ENCODE assay signal across 8 cellular contexts in genomic region chr6:158662607-158663464, GRCh38. TPM values are rescaled to one million over a fixed set of nuclear protein-coding genes. Genes with fewer than 3 reads are reported as not detected.
DNase-seq lines count a peak whose midpoint lies in the region; ATAC-seq, FAIRE-seq and TF ChIP-seq lines count a peak whose summit lies in the region.

No MANE protein-coding gene starts in this region.

- WGBS in heart right ventricle, 2 donors, result 64 to 68% methylated on average over 24 of the region's 24 CpGs

- H3K27me3 ChIP-seq in SJCRH30 (no peaks in the 10 kb centered on the region), heart right ventricle (no peaks in the 10 kb centered on the region)

- H3K27ac ChIP-seq in SJCRH30, result peak overlapping the region; percentile 91
- peak overlapping the region in 5 of 10 donors; percentile 6 to 45 (median 28) for H3K27ac ChIP-seq in heart right ventricle
- H3K27ac ChIP-seq in skin epidermis, result peak overlapping the region in 15 of 21 experiments; percentile 12 to 72 (median 40)

- H3K36me3 ChIP-seq in SJCRH30 (no peaks in the 10 kb centered on the region), heart right ventricle (peaks cover 0 to 27% (median 0%) of the 10 kb centered on the region in 9 donors)

- H3K4me1 ChIP-seq in SJCRH30, result peaks cover 10% of the 10 kb centered on the region
- H3K4me1 ChIP-seq in heart right ventricle, result peaks cover 0 to 48% (median 0%) of the 10 kb centered on the region in 9 donors

- intact Hi-C loops in heart right ventricle (cut with DNase I), result loop anchor here in 1 of 10 donors (10.0 kb wide), 1 partner anchor 158 kb away; no protein-coding TSS in a partner anchor

- peak in 6 of 8 donors; percentile 27 to 67 (median 52) for ATAC-seq in heart right ventricle

- DNase-seq in NCI-H2171 treated with DMSO at 0.1 percent for 48 hours (lab: John Stamatoyannopoulos, UW), result peak; percentile 74
- no peak for DNase-seq in NCI-H2171 (lab: John Stamatoyannopoulos, UW)
- DNase-seq in SJCRH30, result peak; percentile 86 to 92
- no peak for DNase-seq in heart right ventricle
- no peak for DNase-seq in hypothalamus (lab: John Stamatoyannopoulos, UW)
- no peak for DNase-seq in GM12891 (ENCODE audit: insufficient read length, low spot score)
- no peak for DNase-seq in GM13976 (ENCODE audit: low spot score)

- no peak for TF ChIP-seq POLR2A in GM12891 (IDR thresholded peaks at IDR 0.05; ENCODE audit: low read depth, low read length)

- peak overlapping the region; percentile 59 for H3K4me3 ChIP-seq in SJCRH30
- H3K4me3 ChIP-seq in heart right ventricle, result peak overlapping the region in 6 of 10 donors; percentile 13 to 37 (median 24)
- H3K4me3 ChIP-seq in skin epidermis, result peak overlapping the region in 2 of 7 experiments; percentile 4 to 16

- FAIRE-seq in GM12891 (lab: Jason Lieb, UNC), result no peak

- in situ Hi-C loops in GM13976 (cut with MboI; ENCODE audit: low sequenced_read_pairs, unreplicated experiment), result no loop called here

- no peaks in the 10 kb centered on the region for H3K9me3 ChIP-seq in SJCRH30 (replicated peaks)
- no peaks in the 10 kb centered on the region for H3K9me3 ChIP-seq in heart right ventricle

- TF ChIP-seq CTCF in heart right ventricle (IDR thresholded peaks at IDR 0.05) (no peak), GM13976 (IDR thresholded peaks at IDR 0.05; ENCODE audit: borderline replicate concordance, control extremely low read depth, extremely low read depth, insufficient read depth, missing control alignments) (no peak)

TF ChIP-seq in GM12891, 5 proteins besides CTCF, POLR2A, EP300 and RAD21:
- TF ChIP-seq TAF1 (IDR thresholded peaks at IDR 0.05; ENCODE audit: low read depth, low read length) (no peak), POLR2AphosphoS5 (IDR thresholded peaks at IDR 0.05; ENCODE audit: low read depth, low read length) (no peak), POU2F2 (IDR thresholded peaks at IDR 0.05; ENCODE audit: low read depth, low read length) (no peak), SPI1 (IDR thresholded peaks at IDR 0.05; ENCODE audit: low read depth, low read length) (no peak), PAX5 (IDR thresholded peaks at IDR 0.05; ENCODE audit: insufficient read depth, low read length, severe bottlenecking) (no peak)

RNA-seq across cellular contexts. Expression of gene SYTL3, which starts 13.0 kb away (rescaled TPM):
- total RNA-seq in SJCRH30 (2014; rRNA removed; shearing (Covaris generic)), result 15.4 and 16.4 TPM in 2 replicates
- 10 to 100 TPM in 3 of 10 donors, 1 to 10 TPM in 7; 3.6 to 11.9 (median 8.0) TPM for total RNA-seq in heart right ventricle
- polyA plus RNA-seq in heart right ventricle, result 1 to 10 TPM; 8.0 to 8.4 TPM
- polyA plus RNA-seq in GM12891 (2012; ENCODE audit: low read depth, missing spikeins), result 2.1 TPM

RNA-seq across cellular contexts. Expression of gene DYNLT1, which starts 18.3 kb away (rescaled TPM):
- 99.1 and 104 TPM in 2 replicates for total RNA-seq in SJCRH30 (2014; rRNA removed; shearing (Covaris generic))
- total RNA-seq in heart right ventricle, result 100 to 1,000 TPM; 110 to 173 (median 122) TPM
- polyA plus RNA-seq in heart right ventricle, result 100 to 1,000 TPM; 106 to 211 TPM
- 45.0 TPM for polyA plus RNA-seq in GM12891 (2012; ENCODE audit: low read depth, missing spikeins)

Comparison
In these comparisons a context has a peak if more than half of its experiments do, and no peak if none do; other contexts are left out.
1. DNase-seq: peak in NCI-H2171 treated with DMSO at 0.1 percent for 48 hours (single experiment) and SJCRH30 (2 of 2); none in NCI-H2171 (single experiment), heart right ventricle (0 of 2), hypothalamus (0 of 51), GM12891 (single experiment) and GM13976 (single experiment).